19 cellular contexts compared by ENCODE assay signal in the genomic region with DNA sequence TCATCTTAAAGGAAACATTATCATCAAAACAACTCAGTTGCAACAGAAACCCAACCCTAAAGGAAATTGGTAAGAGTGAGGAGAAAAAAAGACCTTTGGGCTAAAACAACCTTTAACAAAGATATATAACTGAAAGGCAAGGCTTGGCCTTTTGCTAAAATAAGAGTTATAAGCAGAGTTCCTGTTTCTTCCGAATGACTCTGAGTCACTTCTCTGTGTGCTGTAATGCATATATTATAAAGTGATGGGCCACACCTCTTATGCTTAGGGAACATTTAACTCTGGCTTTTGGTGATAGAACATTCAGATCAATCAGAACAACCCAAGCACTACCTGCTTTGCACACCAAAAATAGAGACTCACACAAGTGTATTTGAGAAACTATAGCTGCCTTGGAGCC.
DNase-seq lines count a peak whose midpoint lies in the region; ATAC-seq and TF ChIP-seq lines count a peak whose summit lies in the region.
"Had no signal": no experiment of that assay in that cellular context is flagged by ENCODE, and none has a peak within 500 bp of the region (broad histone marks: within the 10 kb centered on the region; RNA-seq: fewer than 3 reads in every experiment).

No MANE protein-coding gene starts in this region.

- POLR2A ChIA-PET in GM10248 (lab: Yijun Ruan, JAX) = no interaction called here

- no peaks in the 10 kb centered on the region for H3K79me2 ChIP-seq in osteoblast (ENCODE audit: insufficient read depth, low read length)

- no peaks in the 10 kb centered on the region for H3K27me3 ChIP-seq in RWPE2 (ENCODE audit: insufficient read depth, poor library complexity, severe bottlenecking)
- no peaks in the 10 kb centered on the region for H3K27me3 ChIP-seq in osteoblast (ENCODE audit: insufficient read depth, low read length)
- H3K27me3 ChIP-seq: brain microvascular endothelial cell had no signal

- H3K4me3 ChIP-seq in RWPE2 (ENCODE audit: severe bottlenecking) = no peak overlapping the region
- no peak overlapping the region for H3K4me3 ChIP-seq in osteoblast (ENCODE audit: insufficient read depth, low read length)
- H3K4me3 ChIP-seq: left ventricle myocardium inferior, skin epidermis had no signal

- H3K4me2 ChIP-seq in osteoblast (ENCODE audit: insufficient read depth, low read length) = no peak overlapping the region

- H4K20me1 ChIP-seq in osteoblast (ENCODE audit: insufficient read depth, low read length) = no peaks in the 10 kb centered on the region

- TF ChIP-seq CTCF in RWPE2 (IDR thresholded peaks at IDR 0.05; ENCODE audit: poor library complexity, severe bottlenecking) = no peak
- no peak for TF ChIP-seq CTCF in osteoblast (IDR thresholded peaks at IDR 0.05; ENCODE audit: extremely low read depth, low read depth, low read length)
- TF ChIP-seq CTCF in GM10248 (IDR thresholded peaks at IDR 0.05; ENCODE audit: control extremely low read depth, extremely low read depth, low read depth, missing control alignments) = no peak

- peak; percentile 34 for DNase-seq in EH (ENCODE audit: low read depth)
- no peak for DNase-seq in RWPE2 (ENCODE audit: low spot score)
- DNase-seq in fibroblast of gingiva (ENCODE audit: low read depth) = peak; percentile 48
- peak; percentile 8 for DNase-seq in osteoblast (ENCODE audit: insufficient read length, low spot score, missing footprints)
- DNase-seq in activated CD8-positive, alpha-beta memory T cell treated with anti-CD3 and anti-CD28 coated beads, Interleukin-2, amount 50 U/mL, for 48 hours = no peak
- no peak for DNase-seq in GM10248 (ENCODE audit: extremely low spot score)
- no peak for DNase-seq in stimulated activated CD4-positive, alpha-beta T cell treated with anti-CD3 and anti-CD28 coated beads, Interleukin-2, amount 100 ng/mL, for 48 hours
- no peak for DNase-seq in NK-92 (lab: John Stamatoyannopoulos, UW; ENCODE audit: unreplicated experiment)
- DNase-seq: activated T-cell treated with anti-CD3 and anti-CD28 coated beads, Interleukin-2, amount 50 U/mL, for 24 hours; brain microvascular endothelial cell; Calu3; GF-D8; left ventricle myocardium inferior; NCI-H1417 treated with DMSO at 0.1 percent for 48 hours; NCI-H774; occipital lobe; T-cell had no signal

- peak; percentile 85 for ATAC-seq in RWPE2 (ENCODE audit: low read depth)
- ATAC-seq: activated naive CD4-positive, alpha-beta T cell treated with anti-CD3 and anti-CD28 coated beads, Interleukin-2, amount 50 U/mL, for 72 hours; T-cell had no signal

- H3K27ac ChIP-seq in RWPE2 (ENCODE audit: poor library complexity, severe bottlenecking) (peak overlapping the region; percentile 19), osteoblast (ENCODE audit: low read depth, low read length) (no peak overlapping the region)
- H3K27ac ChIP-seq: brain microvascular endothelial cell, left ventricle myocardium inferior had no signal

- peaks cover 7% of the 10 kb centered on the region for H3K4me1 ChIP-seq in RWPE2 (ENCODE audit: insufficient read depth, poor library complexity, severe bottlenecking)
- peaks cover 4% of the 10 kb centered on the region for H3K4me1 ChIP-seq in osteoblast (ENCODE audit: insufficient read depth, low read length)
- H3K4me1 ChIP-seq: left ventricle myocardium inferior had no signal

- H2AFZ ChIP-seq in osteoblast (ENCODE audit: low read length) = no peak overlapping the region

- no peaks in the 10 kb centered on the region for H3K9me3 ChIP-seq in RWPE2 (ENCODE audit: severe bottlenecking)
- no peaks in the 10 kb centered on the region for H3K9me3 ChIP-seq in osteoblast (ENCODE audit: low read depth, low read length)
- H3K9me3 ChIP-seq: left ventricle myocardium inferior had no signal

- H3K36me3 ChIP-seq in RWPE2 (ENCODE audit: low read depth) (no peaks in the 10 kb centered on the region), osteoblast (ENCODE audit: insufficient read depth, low read length) (no peaks in the 10 kb centered on the region)
- H3K36me3 ChIP-seq: brain microvascular endothelial cell, left ventricle myocardium inferior had no signal

- CTCF ChIA-PET in GM10248 (lab: Yijun Ruan, JAX) = no interaction called here

Comparison
In these comparisons a context has a peak if more than half of its experiments do, and no peak if none do; other contexts are left out.
1. DNase-seq: peak in EH (single experiment), fibroblast of gingiva (single experiment) and osteoblast (single experiment); none in RWPE2 (single experiment), activated CD8-positive, alpha-beta memory T cell treated with anti-CD3 and anti-CD28 coated beads, Interleukin-2, amount 50 U/mL, for 48 hours (single experiment), GM10248 (single experiment), stimulated activated CD4-positive, alpha-beta T cell treated with anti-CD3 and anti-CD28 coated beads, Interleukin-2, amount 100 ng/mL, for 48 hours (0 of 2) and NK-92 (single experiment).